ENCODE assay signal across 8 cellular contexts in genomic region chrX:2500681-2501151, GRCh38. TPM values are rescaled to one million over a fixed set of nuclear protein-coding genes. Genes with fewer than 3 reads are reported as not detected.
DNase-seq lines count a peak whose midpoint lies in the region; ATAC-seq and TF ChIP-seq lines count a peak whose summit lies in the region.

DHRSX (minus strand) TSS chrX:2500976; CDS start chrX:2500925, 51 bp downstream.
ZBED1 (minus strand) TSS chrX:2500976; CDS start chrX:2490719, 10,257 bp downstream.

- DNase-seq in activated CD4-positive, CD25-positive, alpha-beta regulatory T cell (lab: John Stamatoyannopoulos, UW), result no peak
- peak; percentile 48 for DNase-seq in activated CD8-positive, alpha-beta T cell treated with anti-CD3 and anti-CD28 coated beads for 36 hours
- DNase-seq in epithelial cell of prostate (ENCODE audit: low read depth, low spot score), result no peak
- DNase-seq in naive thymus-derived CD8-positive, alpha-beta T cell, result peak in 8 of 10 donors; percentile 36 to 71 (median 45)
- peak; percentile 25 to 33 for DNase-seq in thyroid gland
- no peak for DNase-seq in Ammon's horn (ENCODE audit: low spot score)

- TF ChIP-seq POLR2A in thyroid gland (IDR thresholded peaks at IDR 0.05), result peak in 1 of 2 donors; percentile 47

- CTCF ChIA-PET in activated CD8-positive, alpha-beta T cell treated with anti-CD3 and anti-CD28 coated beads for 36 hours (lab: Charles Lee), result no interaction called here

- no peaks in the 10 kb centered on the region for H3K27me3 Mint-ChIP-seq in activated CD8-positive, alpha-beta T cell treated with anti-CD3 and anti-CD28 coated beads for 36 hours
- no peaks in the 10 kb centered on the region for H3K27me3 Mint-ChIP-seq in naive thymus-derived CD8-positive, alpha-beta T cell

- no peaks in the 10 kb centered on the region for H3K9me3 ChIP-seq in thyroid gland

- H3K9me3 Mint-ChIP-seq in activated CD8-positive, alpha-beta T cell treated with anti-CD3 and anti-CD28 coated beads for 36 hours, result no peaks in the 10 kb centered on the region
- no peaks in the 10 kb centered on the region for H3K9me3 Mint-ChIP-seq in naive thymus-derived CD8-positive, alpha-beta T cell

- H3K27ac ChIP-seq in epithelial cell of prostate (peak within 1 kb of the TSS; percentile 50), thyroid gland (peak within 1 kb of the TSS; percentile 75 to 93 (median 89))

- ATAC-seq in activated CD4-positive, CD25-positive, alpha-beta regulatory T cell treated with anti-CD3 and anti-CD28 coated beads, Interleukin-2, amount 50 U/mL, for 24 hours, result peak; percentile 71 to 72
- ATAC-seq in HG03520 (IDR thresholded peaks at IDR 0.05; ENCODE audit: unreplicated experiment), result peak; percentile 54
- ATAC-seq in activated CD8-positive, alpha-beta T cell treated with anti-CD3 and anti-CD28 coated beads for 36 hours, result peak; percentile 82
- peak; percentile 71 to 77 for ATAC-seq in naive thymus-derived CD8-positive, alpha-beta T cell

- H3K36me3 ChIP-seq in thyroid gland, result no peaks in the 10 kb centered on the region

- intact Hi-C loops in activated CD8-positive, alpha-beta T cell treated with anti-CD3 and anti-CD28 coated beads for 36 hours (cut with micrococcal nuclease), result no loop called here
- intact Hi-C loops in thyroid gland (cut with DNase I), result loop anchor here (10.0 kb wide), 1 partner anchor 176 kb away; no protein-coding TSS in a partner anchor

- peak within 1 kb of the TSS; percentile 92 to 99 (median 95) for H3K4me3 ChIP-seq in thyroid gland (replicated peaks in 1 of 3)

- POLR2A ChIA-PET in activated CD8-positive, alpha-beta T cell treated with anti-CD3 and anti-CD28 coated beads for 36 hours (lab: Charles Lee), result no interaction called here
- POLR2A ChIA-PET in naive thymus-derived CD8-positive, alpha-beta T cell (lab: Charles Lee), result no interaction called here

- H3K27me3 ChIP-seq in thyroid gland, result no peaks in the 10 kb centered on the region

- 4 to 10% methylated on average over 2 to 10 of the region's 70 CpGs for WGBS in thyroid gland, 2 donors

- H3K36me3 Mint-ChIP-seq in activated CD8-positive, alpha-beta T cell treated with anti-CD3 and anti-CD28 coated beads for 36 hours (ENCODE audit: low read depth), result peaks cover 23% of the 10 kb centered on the region
- H3K36me3 Mint-ChIP-seq in naive thymus-derived CD8-positive, alpha-beta T cell, result peaks cover 0 to 18% (median 0%) of the 10 kb centered on the region in 3 donors

- H3K4me1 ChIP-seq in thyroid gland, result peaks cover 30% of the 10 kb centered on the region in 2 donors

- peak within 1 kb of the TSS; percentile 74 for H3K4me3 Mint-ChIP-seq in activated CD8-positive, alpha-beta T cell treated with anti-CD3 and anti-CD28 coated beads for 36 hours
- peak within 1 kb of the TSS; percentile 76 to 90 (median 85) for H3K4me3 Mint-ChIP-seq in naive thymus-derived CD8-positive, alpha-beta T cell

- TF ChIP-seq CTCF in activated CD8-positive, alpha-beta T cell treated with anti-CD3 and anti-CD28 coated beads for 36 hours (IDR thresholded peaks at IDR 0.05), result no peak
- TF ChIP-seq CTCF in thyroid gland (IDR thresholded peaks at IDR 0.05), result no peak

- H3K27ac Mint-ChIP-seq in activated CD8-positive, alpha-beta T cell treated with anti-CD3 and anti-CD28 coated beads for 36 hours, result peak within 1 kb of the TSS; percentile 87
- peak within 1 kb of the TSS; percentile 87 to 94 (median 92) for H3K27ac Mint-ChIP-seq in naive thymus-derived CD8-positive, alpha-beta T cell

- H3K4me1 Mint-ChIP-seq in activated CD8-positive, alpha-beta T cell treated with anti-CD3 and anti-CD28 coated beads for 36 hours (ENCODE audit: low read depth), result peaks cover 23% of the 10 kb centered on the region
- peaks cover 20 to 34% (median 30%) of the 10 kb centered on the region in 4 donors for H3K4me1 Mint-ChIP-seq in naive thymus-derived CD8-positive, alpha-beta T cell

RNA-seq across cellular contexts. Expression of gene DHRSX, which starts in this region (rescaled TPM):
- total RNA-seq in activated CD8-positive, alpha-beta T cell treated with anti-CD3 and anti-CD28 coated beads for 36 hours, result 10 to 100 TPM; 19.7 to 22.0 TPM
- total RNA-seq in naive thymus-derived CD8-positive, alpha-beta T cell, result 10 to 100 TPM; 17.1 TPM
- 10 to 100 TPM; 17.2 to 20.8 (median 20.4) TPM for polyA plus RNA-seq in naive thymus-derived CD8-positive, alpha-beta T cell
- 10 to 100 TPM; 19.9 to 36.5 (median 24.2) TPM for total RNA-seq in thyroid gland

RNA-seq across cellular contexts. Expression of gene ZBED1, which starts in this region (rescaled TPM):
- 10 to 100 TPM; 26.3 to 28.7 TPM for total RNA-seq in activated CD8-positive, alpha-beta T cell treated with anti-CD3 and anti-CD28 coated beads for 36 hours
- total RNA-seq in naive thymus-derived CD8-positive, alpha-beta T cell, result 10 to 100 TPM; 27.8 to 32.6 TPM
- polyA plus RNA-seq in naive thymus-derived CD8-positive, alpha-beta T cell, result 10 to 100 TPM; 25.6 to 43.4 (median 36.7) TPM
- total RNA-seq in thyroid gland, result 10 to 100 TPM; 32.4 to 48.6 (median 45.2) TPM

Comparison
In these comparisons a context has a peak if more than half of its experiments do, and no peak if none do; other contexts are left out.
1. DNase-seq: peak in activated CD8-positive, alpha-beta T cell treated with anti-CD3 and anti-CD28 coated beads for 36 hours (single experiment), naive thymus-derived CD8-positive, alpha-beta T cell (8 of 10) and thyroid gland (2 of 2); none in activated CD4-positive, CD25-positive, alpha-beta regulatory T cell (0 of 4), epithelial cell of prostate (single experiment) and Ammon's horn (single experiment).
2. Peak in every context shown above with its lines, with median percentiles within 50 percentile points of each other: ATAC-seq.